1 cellular context compared by ENCODE assay signal in the genomic region with DNA sequence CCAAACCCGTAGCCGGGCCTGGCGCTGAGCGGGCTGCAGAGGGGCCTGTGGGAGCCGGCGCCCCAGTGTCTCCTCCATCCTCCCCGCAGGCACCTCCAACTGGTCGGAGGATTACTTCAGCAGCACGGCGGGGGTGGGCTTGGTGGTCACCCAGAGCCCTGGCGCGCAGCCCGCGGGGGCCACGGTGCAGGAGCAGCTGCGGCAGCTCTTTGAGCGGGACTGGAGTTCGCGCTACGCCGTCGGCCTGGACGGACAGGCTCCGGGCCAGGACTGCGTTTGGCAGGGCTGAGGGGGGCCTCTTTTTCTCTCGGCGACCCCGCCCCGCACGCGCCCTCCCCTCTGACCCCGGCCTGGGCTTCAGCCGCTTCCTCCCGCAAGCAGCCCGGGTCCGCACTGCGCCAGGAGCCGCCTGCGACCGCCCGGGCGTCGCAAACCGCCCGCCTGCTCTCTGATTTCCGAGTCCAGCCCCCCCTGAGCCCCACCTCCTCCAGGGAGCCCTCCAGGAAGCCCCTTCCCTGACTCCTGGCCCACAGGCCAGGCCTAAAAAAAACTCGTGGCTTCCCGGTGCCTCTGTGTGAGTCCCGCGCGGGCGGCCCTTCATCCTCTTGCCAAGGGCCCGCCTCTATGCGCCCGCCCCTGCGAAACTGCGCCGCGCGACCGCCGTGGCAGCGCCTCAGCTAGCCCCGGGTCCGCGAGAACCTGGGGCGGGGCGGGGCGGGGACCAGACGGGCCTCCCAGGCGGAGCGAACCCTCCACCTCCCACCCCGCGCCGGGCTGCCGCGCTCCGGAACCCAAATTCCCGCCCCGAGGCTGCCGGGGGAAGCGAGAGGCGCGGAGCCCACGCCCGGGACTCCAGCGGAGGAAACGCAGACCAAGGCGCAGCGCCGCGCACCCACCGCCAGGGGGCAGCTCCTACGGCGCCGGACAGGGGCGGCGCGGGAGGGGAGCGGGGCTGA.
TF ChIP-seq lines count a peak whose summit lies in the region.

No MANE protein-coding gene starts in this region.

TF ChIP-seq in HEK293, 187 proteins besides CTCF, POLR2A, EP300 and RAD21 (continued from another document):
- no peak for TF ChIP-seq ZNF302 (tag by site-specific recombination; IDR thresholded peaks at IDR 0.05; ENCODE audit: low read depth)
- TF ChIP-seq HOXC10 (CRISPR knock-in tag; IDR thresholded peaks at IDR 0.05) = no peak
- TF ChIP-seq, protein P1, sequence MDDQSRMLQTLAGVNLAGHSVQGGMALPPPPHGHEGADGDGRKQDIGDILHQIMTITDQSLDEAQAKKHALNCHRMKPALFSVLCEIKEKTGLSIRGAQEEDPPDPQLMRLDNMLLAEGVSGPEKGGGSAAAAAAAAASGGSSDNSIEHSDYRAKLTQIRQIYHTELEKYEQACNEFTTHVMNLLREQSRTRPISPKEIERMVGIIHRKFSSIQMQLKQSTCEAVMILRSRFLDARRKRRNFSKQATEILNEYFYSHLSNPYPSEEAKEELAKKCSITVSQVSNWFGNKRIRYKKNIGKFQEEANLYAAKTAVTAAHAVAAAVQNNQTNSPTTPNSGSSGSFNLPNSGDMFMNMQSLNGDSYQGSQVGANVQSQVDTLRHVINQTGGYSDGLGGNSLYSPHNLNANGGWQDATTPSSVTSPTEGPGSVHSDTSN (CRISPR knock-in tag; IDR thresholded peaks at IDR 0.05) = no peak
- no peak for TF ChIP-seq KLF9 (tag by site-specific recombination; IDR thresholded peaks at IDR 0.05; ENCODE audit: low read depth)
- TF ChIP-seq, protein P2, sequence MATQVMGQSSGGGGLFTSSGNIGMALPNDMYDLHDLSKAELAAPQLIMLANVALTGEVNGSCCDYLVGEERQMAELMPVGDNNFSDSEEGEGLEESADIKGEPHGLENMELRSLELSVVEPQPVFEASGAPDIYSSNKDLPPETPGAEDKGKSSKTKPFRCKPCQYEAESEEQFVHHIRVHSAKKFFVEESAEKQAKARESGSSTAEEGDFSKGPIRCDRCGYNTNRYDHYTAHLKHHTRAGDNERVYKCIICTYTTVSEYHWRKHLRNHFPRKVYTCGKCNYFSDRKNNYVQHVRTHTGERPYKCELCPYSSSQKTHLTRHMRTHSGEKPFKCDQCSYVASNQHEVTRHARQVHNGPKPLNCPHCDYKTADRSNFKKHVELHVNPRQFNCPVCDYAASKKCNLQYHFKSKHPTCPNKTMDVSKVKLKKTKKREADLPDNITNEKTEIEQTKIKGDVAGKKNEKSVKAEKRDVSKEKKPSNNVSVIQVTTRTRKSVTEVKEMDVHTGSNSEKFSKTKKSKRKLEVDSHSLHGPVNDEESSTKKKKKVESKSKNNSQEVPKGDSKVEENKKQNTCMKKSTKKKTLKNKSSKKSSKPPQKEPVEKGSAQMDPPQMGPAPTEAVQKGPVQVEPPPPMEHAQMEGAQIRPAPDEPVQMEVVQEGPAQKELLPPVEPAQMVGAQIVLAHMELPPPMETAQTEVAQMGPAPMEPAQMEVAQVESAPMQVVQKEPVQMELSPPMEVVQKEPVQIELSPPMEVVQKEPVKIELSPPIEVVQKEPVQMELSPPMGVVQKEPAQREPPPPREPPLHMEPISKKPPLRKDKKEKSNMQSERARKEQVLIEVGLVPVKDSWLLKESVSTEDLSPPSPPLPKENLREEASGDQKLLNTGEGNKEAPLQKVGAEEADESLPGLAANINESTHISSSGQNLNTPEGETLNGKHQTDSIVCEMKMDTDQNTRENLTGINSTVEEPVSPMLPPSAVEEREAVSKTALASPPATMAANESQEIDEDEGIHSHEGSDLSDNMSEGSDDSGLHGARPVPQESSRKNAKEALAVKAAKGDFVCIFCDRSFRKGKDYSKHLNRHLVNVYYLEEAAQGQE (tag by site-specific recombination; IDR thresholded peaks at IDR 0.05) = no peak
- TF ChIP-seq, protein P3, sequence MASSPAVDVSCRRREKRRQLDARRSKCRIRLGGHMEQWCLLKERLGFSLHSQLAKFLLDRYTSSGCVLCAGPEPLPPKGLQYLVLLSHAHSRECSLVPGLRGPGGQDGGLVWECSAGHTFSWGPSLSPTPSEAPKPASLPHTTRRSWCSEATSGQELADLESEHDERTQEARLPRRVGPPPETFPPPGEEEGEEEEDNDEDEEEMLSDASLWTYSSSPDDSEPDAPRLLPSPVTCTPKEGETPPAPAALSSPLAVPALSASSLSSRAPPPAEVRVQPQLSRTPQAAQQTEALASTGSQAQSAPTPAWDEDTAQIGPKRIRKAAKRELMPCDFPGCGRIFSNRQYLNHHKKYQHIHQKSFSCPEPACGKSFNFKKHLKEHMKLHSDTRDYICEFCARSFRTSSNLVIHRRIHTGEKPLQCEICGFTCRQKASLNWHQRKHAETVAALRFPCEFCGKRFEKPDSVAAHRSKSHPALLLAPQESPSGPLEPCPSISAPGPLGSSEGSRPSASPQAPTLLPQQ (tag by site-specific recombination; IDR thresholded peaks at IDR 0.05) = peak; percentile 73
- TF ChIP-seq ZNF37A (tag by site-specific recombination; IDR thresholded peaks at IDR 0.05) = no peak
- no peak for TF ChIP-seq ZSCAN16 (tag by site-specific recombination; IDR thresholded peaks at IDR 0.05)
- no peak for TF ChIP-seq ZNF19 (tag by site-specific recombination; IDR thresholded peaks at IDR 0.05; ENCODE audit: low read depth)
- TF ChIP-seq, protein P4, sequence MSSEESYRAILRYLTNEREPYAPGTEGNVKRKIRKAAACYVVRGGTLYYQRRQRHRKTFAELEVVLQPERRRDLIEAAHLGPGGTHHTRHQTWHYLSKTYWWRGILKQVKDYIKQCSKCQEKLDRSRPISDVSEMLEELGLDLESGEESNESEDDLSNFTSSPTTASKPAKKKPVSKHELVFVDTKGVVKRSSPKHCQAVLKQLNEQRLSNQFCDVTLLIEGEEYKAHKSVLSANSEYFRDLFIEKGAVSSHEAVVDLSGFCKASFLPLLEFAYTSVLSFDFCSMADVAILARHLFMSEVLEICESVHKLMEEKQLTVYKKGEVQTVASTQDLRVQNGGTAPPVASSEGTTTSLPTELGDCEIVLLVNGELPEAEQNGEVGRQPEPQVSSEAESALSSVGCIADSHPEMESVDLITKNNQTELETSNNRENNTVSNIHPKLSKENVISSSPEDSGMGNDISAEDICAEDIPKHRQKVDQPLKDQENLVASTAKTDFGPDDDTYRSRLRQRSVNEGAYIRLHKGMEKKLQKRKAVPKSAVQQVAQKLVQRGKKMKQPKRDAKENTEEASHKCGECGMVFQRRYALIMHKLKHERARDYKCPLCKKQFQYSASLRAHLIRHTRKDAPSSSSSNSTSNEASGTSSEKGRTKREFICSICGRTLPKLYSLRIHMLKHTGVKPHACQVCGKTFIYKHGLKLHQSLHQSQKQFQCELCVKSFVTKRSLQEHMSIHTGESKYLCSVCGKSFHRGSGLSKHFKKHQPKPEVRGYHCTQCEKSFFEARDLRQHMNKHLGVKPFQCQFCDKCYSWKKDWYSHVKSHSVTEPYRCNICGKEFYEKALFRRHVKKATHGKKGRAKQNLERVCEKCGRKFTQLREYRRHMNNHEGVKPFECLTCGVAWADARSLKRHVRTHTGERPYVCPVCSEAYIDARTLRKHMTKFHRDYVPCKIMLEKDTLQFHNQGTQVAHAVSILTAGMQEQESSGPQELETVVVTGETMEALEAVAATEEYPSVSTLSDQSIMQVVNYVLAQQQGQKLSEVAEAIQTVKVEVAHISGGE (tag by site-specific recombination; conservative IDR thresholded peaks at IDR 0.05; ENCODE audit: low read depth) = peak; percentile 98
- TF ChIP-seq, protein P5, sequence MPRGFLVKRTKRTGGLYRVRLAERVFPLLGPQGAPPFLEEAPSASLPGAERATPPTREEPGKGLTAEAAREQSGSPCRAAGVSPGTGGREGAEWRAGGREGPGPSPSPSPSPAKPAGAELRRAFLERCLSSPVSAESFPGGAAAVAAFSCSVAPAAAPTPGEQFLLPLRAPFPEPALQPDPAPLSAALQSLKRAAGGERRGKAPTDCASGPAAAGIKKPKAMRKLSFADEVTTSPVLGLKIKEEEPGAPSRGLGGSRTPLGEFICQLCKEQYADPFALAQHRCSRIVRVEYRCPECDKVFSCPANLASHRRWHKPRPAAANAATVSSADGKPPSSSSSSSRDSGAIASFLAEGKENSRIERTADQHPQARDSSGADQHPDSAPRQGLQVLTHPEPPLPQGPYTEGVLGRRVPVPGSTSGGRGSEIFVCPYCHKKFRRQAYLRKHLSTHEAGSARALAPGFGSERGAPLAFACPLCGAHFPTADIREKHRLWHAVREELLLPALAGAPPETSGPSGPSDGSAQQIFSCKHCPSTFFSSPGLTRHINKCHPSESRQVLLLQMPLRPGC (tag by site-specific recombination; IDR thresholded peaks at IDR 0.05) = no peak
- TF ChIP-seq SETDB1 (IDR thresholded peaks at IDR 0.05; ENCODE audit: insufficient read length, low read length) = no peak
- peak; percentile 22; the same call in 1 of the 2 replicates for TF ChIP-seq ZIC2 (tag by site-specific recombination; IDR thresholded peaks at IDR 0.05)
- TF ChIP-seq SCRT2 (tag by site-specific recombination; IDR thresholded peaks at IDR 0.05) = no peak
- no peak for TF ChIP-seq ZNF114 (tag by site-specific recombination; IDR thresholded peaks at IDR 0.05)
- TF ChIP-seq YY1 (tag by site-specific recombination; IDR thresholded peaks at IDR 0.05) = 0 out of 2 replicates have a peak, but pooled peaks have one; percentile 39
TF ChIP-seq in HEK293: peak in this region for 37.
